ENCODE assay signal across 8 cellular contexts in the genomic region with DNA sequence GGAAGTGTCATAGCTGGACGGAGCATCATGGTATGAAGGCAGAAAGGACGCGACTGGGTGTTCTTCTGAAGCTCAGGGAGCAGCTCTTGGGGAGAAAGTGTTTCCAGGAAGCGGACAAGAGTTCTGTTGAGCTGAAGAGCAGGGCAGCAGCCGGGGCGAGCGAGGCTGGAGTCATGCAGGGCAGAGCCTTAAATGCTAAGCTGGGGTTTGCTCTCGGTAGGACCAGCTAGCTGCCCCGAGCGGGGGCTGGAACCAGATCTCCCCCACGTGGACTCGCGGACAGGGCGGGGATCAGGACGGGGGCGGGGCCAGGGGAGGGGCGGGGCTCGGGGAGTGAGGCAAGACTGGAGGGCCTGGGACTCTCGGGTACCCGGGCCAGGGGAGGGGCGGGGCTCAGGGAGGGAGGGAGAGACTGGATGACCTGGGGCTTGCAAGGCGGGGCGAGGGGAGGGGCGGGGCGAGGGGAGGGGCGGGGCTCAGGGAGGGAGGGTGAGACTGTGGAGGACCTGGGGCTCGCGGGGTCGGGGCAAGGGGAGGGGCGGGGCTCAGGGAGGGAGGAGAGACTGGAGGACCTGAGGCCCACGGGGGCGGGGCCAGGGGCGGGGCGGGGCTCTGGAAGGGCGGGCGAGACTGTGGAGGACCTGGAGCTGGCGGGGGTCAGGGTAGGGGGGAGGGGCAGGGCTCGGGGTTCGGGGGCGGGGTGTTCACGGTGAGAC. TPM values are rescaled to one million over a fixed set of nuclear protein-coding genes. Genes with fewer than 3 reads are reported as not detected.
DNase-seq lines count a peak whose midpoint lies in the region; ATAC-seq and TF ChIP-seq lines count a peak whose summit lies in the region.

No MANE protein-coding gene starts in this region.

- peaks cover 9 to 15% (median 14%) of the 10 kb centered on the region in 3 donors for H3K4me1 Mint-ChIP-seq in IgD-negative memory B cell
- peaks cover 0 to 36% (median 22%) of the 10 kb centered on the region in 7 donors for H3K4me1 Mint-ChIP-seq in naive thymus-derived CD4-positive, alpha-beta T cell

- H3K9me3 Mint-ChIP-seq in IgD-negative memory B cell = no peaks in the 10 kb centered on the region
- H3K9me3 Mint-ChIP-seq in naive thymus-derived CD4-positive, alpha-beta T cell = no peaks in the 10 kb centered on the region

- H3K4me3 Mint-ChIP-seq in IgD-negative memory B cell = peak overlapping the region; percentile 84 to 96 (median 90)
- peak overlapping the region; percentile 85 to 97 (median 92) for H3K4me3 Mint-ChIP-seq in naive thymus-derived CD4-positive, alpha-beta T cell

- H3K27me3 ChIP-seq in fibroblast of lung (ENCODE audit: control insufficient read depth, insufficient read depth, low read length) = no peaks in the 10 kb centered on the region
- no peaks in the 10 kb centered on the region for H3K27me3 ChIP-seq in naive thymus-derived CD4-positive, alpha-beta T cell (ENCODE audit: control insufficient read depth in 2 of 2, insufficient read depth in 2 of 2, low read length in 2 of 2)

- peaks cover 7% of the 10 kb centered on the region for H3K4me1 ChIP-seq in fibroblast of lung (ENCODE audit: control insufficient read depth, extremely low read depth, insufficient read depth, low read length)
- peaks cover 0 to 7% of the 10 kb centered on the region in 2 donors for H3K4me1 ChIP-seq in naive thymus-derived CD4-positive, alpha-beta T cell (ENCODE audit: control insufficient read depth in 2 of 2, insufficient read depth in 2 of 2, low read length in 2 of 2)

- TF ChIP-seq CTCF in fibroblast of lung (conservative IDR thresholded peaks at IDR 0.05 in 1 of 2, IDR thresholded peaks at IDR 0.05 in 1 of 2; ENCODE audit: low read depth in 1 of 2, low read length in 2 of 2) = no peak

- peak overlapping the region; percentile 34 to 74 (median 52) for H3K4me3 ChIP-seq in fibroblast of lung (replicated peaks in 1 of 4; ENCODE audit: control extremely low read depth in 1 of 4, insufficient read depth in 1 of 4, low read depth in 3 of 4, low read length in 4 of 4)
- peak overlapping the region; percentile 73 for H3K4me3 ChIP-seq in naive thymus-derived CD4-positive, alpha-beta T cell (ENCODE audit: low read length)

- DNase-seq in COR-L47 (lab: John Stamatoyannopoulos, UW) = peak; percentile 18
- peak; percentile 98 for DNase-seq in RPMI8226
- DNase-seq in activated T-helper 1 cell treated with anti-CD3 and anti-CD28 coated beads, Interleukin-2, amount 50 U/mL, for 16 hours (ENCODE audit: low read depth in 1 of 2, low spot score in 1 of 2) = peak; percentile 83 to 86
- peak; percentile 92 to 94 for DNase-seq in fibroblast of lung (ENCODE audit: low read depth in 2 of 2)
- peak; percentile 46 to 86 (median 69) for DNase-seq in naive thymus-derived CD4-positive, alpha-beta T cell
- DNase-seq in stimulated activated CD8-positive, alpha-beta memory T cell treated with anti-CD3 and anti-CD28 coated beads, Interleukin-7, amount 100 ng/mL, for 4 hours (ENCODE audit: low read depth in 2 of 2) = peak; percentile 84 to 88

- peak; percentile 41 for ATAC-seq in GM21526 (IDR thresholded peaks at IDR 0.05; ENCODE audit: low FRiP score, unreplicated experiment)
- peak; percentile 84 for ATAC-seq in naive thymus-derived CD4-positive, alpha-beta T cell

- H3K36me3 Mint-ChIP-seq in IgD-negative memory B cell = no peaks in the 10 kb centered on the region
- peaks cover 0 to 6% (median 0%) of the 10 kb centered on the region in 5 donors for H3K36me3 Mint-ChIP-seq in naive thymus-derived CD4-positive, alpha-beta T cell

- no peaks in the 10 kb centered on the region for H3K27me3 Mint-ChIP-seq in IgD-negative memory B cell
- H3K27me3 Mint-ChIP-seq in naive thymus-derived CD4-positive, alpha-beta T cell = peaks cover 0 to 18% (median 0%) of the 10 kb centered on the region in 5 donors

- no peaks in the 10 kb centered on the region for H3K36me3 ChIP-seq in fibroblast of lung (ENCODE audit: control insufficient read depth, insufficient read depth, low read length)
- no peaks in the 10 kb centered on the region for H3K36me3 ChIP-seq in naive thymus-derived CD4-positive, alpha-beta T cell (ENCODE audit: control insufficient read depth in 2 of 3, insufficient read depth in 3 of 3, low read length in 3 of 3)

- H4K20me1 ChIP-seq in fibroblast of lung (ENCODE audit: control insufficient read depth, extremely low read depth, insufficient read depth, low read length) = no peaks in the 10 kb centered on the region

- POLR2A ChIA-PET in naive thymus-derived CD4-positive, alpha-beta T cell (lab: Charles Lee) = interaction anchor here (0.6 to 1.4 kb wide), 3 partner anchors 92 to 229 kb away, joined by 3 to 7 read pairs (median 3); a partner anchor contains a TSS

- H3K9me3 ChIP-seq in fibroblast of lung (ENCODE audit: control insufficient read depth, insufficient read depth, low read depth, low read length) = no peaks in the 10 kb centered on the region
- H3K9me3 ChIP-seq in naive thymus-derived CD4-positive, alpha-beta T cell (ENCODE audit: control insufficient read depth in 2 of 3, low read length in 3 of 3) = no peaks in the 10 kb centered on the region

- peak overlapping the region; percentile 19 for H3K27ac ChIP-seq in fibroblast of lung (ENCODE audit: insufficient read depth, low read length)
- H3K27ac ChIP-seq in naive thymus-derived CD4-positive, alpha-beta T cell (ENCODE audit: low read depth, low read length) = peak overlapping the region; percentile 64

- peak overlapping the region; percentile 62 for H3K9ac ChIP-seq in fibroblast of lung (ENCODE audit: insufficient read depth, low read length)

- H3K79me2 ChIP-seq in fibroblast of lung (ENCODE audit: control insufficient read depth, insufficient read depth, low read length) = no peaks in the 10 kb centered on the region

- intact Hi-C loops in naive thymus-derived CD4-positive, alpha-beta T cell (cut with micrococcal nuclease) = loop anchor here (1.0 to 5.0 kb wide), 11 partner anchors 80 to 1170 kb away; a partner anchor contains a TSS

- H2AFZ ChIP-seq in fibroblast of lung (ENCODE audit: low read length) = peak overlapping the region; percentile 92

- CTCF ChIA-PET in naive thymus-derived CD4-positive, alpha-beta T cell (lab: Charles Lee) = interaction anchor here (0.5 to 0.9 kb wide), 2 partner anchors 64 to 87 kb away, joined by 3 read pairs; no protein-coding TSS in a partner anchor

- peak overlapping the region; percentile 79 for H3K4me2 ChIP-seq in fibroblast of lung (ENCODE audit: extremely low read depth, insufficient read depth, low read length)

- peak overlapping the region in 2 of 3 donors; percentile 29 to 39 for H3K27ac Mint-ChIP-seq in IgD-negative memory B cell
- peak overlapping the region; percentile 70 to 90 (median 83) for H3K27ac Mint-ChIP-seq in naive thymus-derived CD4-positive, alpha-beta T cell

RNA-seq across cellular contexts. Expression of a gene that starts 0.5 kb away (rescaled TPM):
- polyA plus RNA-seq in IgD-negative memory B cell (2.5 TPM), fibroblast of lung (24.4 and 45.3 TPM in 2 replicates)
- total RNA-seq in fibroblast of lung = 35.4 and 58.6 TPM in 2 replicates
- polyA plus RNA-seq in fibroblast of lung (2012) = 40.0 and 80.5 TPM in 2 replicates
- polyA minus RNA-seq in fibroblast of lung (ENCODE audit: low replicate concordance) = 72.8 and 154 TPM in 2 replicates
- 10 to 100 TPM in 2 of 5 experiments, 1 to 10 TPM in 3; 4.8 to 58.3 (median 8.1) TPM for total RNA-seq in naive thymus-derived CD4-positive, alpha-beta T cell
- polyA plus RNA-seq in naive thymus-derived CD4-positive, alpha-beta T cell = 1 to 10 TPM; 4.8 to 5.7 TPM

Comparison
In these comparisons a context has a peak if more than half of its experiments do, and no peak if none do; other contexts are left out.
1. Peak in every context shown above with its lines: DNase-seq, ATAC-seq, H3K4me3 ChIP-seq and H3K27ac ChIP-seq.
2. DNase-seq: peak in every context shown above with its lines; median percentile 98 in RPMI8226; 93 in fibroblast of lung; 86 in stimulated activated CD8-positive, alpha-beta memory T cell treated with anti-CD3 and anti-CD28 coated beads, Interleukin-7, amount 100 ng/mL, for 4 hours; 84 in activated T-helper 1 cell treated with anti-CD3 and anti-CD28 coated beads, Interleukin-2, amount 50 U/mL, for 16 hours; 69 in naive thymus-derived CD4-positive, alpha-beta T cell; 18 in COR-L47.